1 cellular context compared by ENCODE assay signal in genomic region chr2:25559148-25559547, GRCh38.
TF ChIP-seq lines count a peak whose summit lies in the region.

No MANE protein-coding gene starts in this region.

TF ChIP-seq in GM12878, 131 proteins besides CTCF, POLR2A, EP300 and RAD21 (continued from another document):
- no peak for TF ChIP-seq ZNF217 (IDR thresholded peaks at IDR 0.05)
- TF ChIP-seq MYB (IDR thresholded peaks at IDR 0.05; ENCODE audit: borderline replicate concordance, low read depth, low read length) = no peak
- TF ChIP-seq RBBP5 (conservative IDR thresholded peaks at IDR 0.05) = no peak
- TF ChIP-seq SKIL (IDR thresholded peaks at IDR 0.05; ENCODE audit: low read depth, poor library complexity, severe bottlenecking) = no peak
- TF ChIP-seq CUX1 (IDR thresholded peaks at IDR 0.05; ENCODE audit: insufficient replicate concordance, low read depth, low read length) = no peak
- no peak for TF ChIP-seq STAT3 (IDR thresholded peaks at IDR 0.05; ENCODE audit: low read depth, low read length)
- no peak for TF ChIP-seq CBX3 (IDR thresholded peaks at IDR 0.05; ENCODE audit: borderline replicate concordance, low read depth)
- no peak for TF ChIP-seq RFX5 (IDR thresholded peaks at IDR 0.05; ENCODE audit: low read depth, low read length)
- TF ChIP-seq ATF3 (IDR thresholded peaks at IDR 0.05; ENCODE audit: borderline replicate concordance, extremely low read depth, low read depth, low read length) = no peak
- no peak for TF ChIP-seq YBX1 (IDR thresholded peaks at IDR 0.05)
- TF ChIP-seq HSF1 (IDR thresholded peaks at IDR 0.05; ENCODE audit: low read depth, low read length) = no peak
- TF ChIP-seq RB1 (IDR thresholded peaks at IDR 0.05; ENCODE audit: borderline replicate concordance) = no peak
- no peak for TF ChIP-seq RUNX3 (IDR thresholded peaks at IDR 0.05; ENCODE audit: low read length)
